ENCODE assay signal across 18 cellular contexts in genomic region chr2:120829633-120830025, GRCh38.
"Had no signal": no experiment of that assay in that cellular context is flagged by ENCODE, and none has a peak within 500 bp of the region (broad histone marks: within the 10 kb centered on the region; RNA-seq: fewer than 3 reads in every experiment).

No MANE protein-coding gene starts in this region.

- H3K4me3 Mint-ChIP-seq: immature natural killer cell; mesothelial cell of epicardium; nephron progenitor cell; stimulated activated naive B cell treated with anti-CD40 and anti-IgM and Interleukin-4, amounts not matched to agents 10 μg/mL and 1 μg/mL and 100 μg/mL, for 72 hours; stimulated activated naive CD8-positive, alpha-beta T cell treated with anti-CD3 and anti-CD28 coated beads, Interleukin-15, amount 100 ng/mL, for 72 hours had no signal

- H3K27me3 Mint-ChIP-seq: stimulated activated naive B cell treated with anti-CD40 and anti-IgM and Interleukin-4, amounts not matched to agents 10 μg/mL and 1 μg/mL and 100 μg/mL, for 72 hours; stimulated activated naive CD8-positive, alpha-beta T cell treated with anti-CD3 and anti-CD28 coated beads, Interleukin-15, amount 100 ng/mL, for 72 hours had no signal

- ATAC-seq: gastroesophageal sphincter; left colon; stimulated activated naive B cell treated with anti-CD40 and anti-IgM and Interleukin-4, amounts not matched to agents 10 μg/mL and 1 μg/mL and 100 μg/mL, for 72 hours had no signal

- DNase-seq: cerebellar nuclear complex; colonic mucosa; dermis blood vessel endothelial cell; esophagus squamous epithelium; foreskin fibroblast; glutamatergic neuron; immature natural killer cell; left colon; nephron progenitor cell; stimulated activated CD4-positive, alpha-beta T cell treated with anti-CD3 and anti-CD28 coated beads, Interleukin-15, amount 100 ng/mL, for 24 hours; stimulated activated CD4-positive, alpha-beta T cell treated with anti-CD3 and anti-CD28 coated beads, Interleukin-1b, Interleukin-23, amount 100 ng/mL, for 48 hours; stimulated activated CD4-positive, alpha-beta T cell treated with anti-CD3 and anti-CD28 coated beads, Interleukin-4, amount 100 ng/mL, for 24 hours; stimulated activated naive B cell treated with anti-CD40 and anti-IgM and Interleukin-4, amounts not matched to agents 10 μg/mL and 1 μg/mL and 100 μg/mL, for 72 hours; stimulated activated naive CD8-positive, alpha-beta T cell treated with anti-CD3 and anti-CD28 coated beads, Interleukin-15, amount 100 ng/mL, for 72 hours; testis had no signal

- H3K9me3 Mint-ChIP-seq: immature natural killer cell; mesothelial cell of epicardium; nephron progenitor cell; stimulated activated naive B cell treated with anti-CD40 and anti-IgM and Interleukin-4, amounts not matched to agents 10 μg/mL and 1 μg/mL and 100 μg/mL, for 72 hours; stimulated activated naive CD8-positive, alpha-beta T cell treated with anti-CD3 and anti-CD28 coated beads, Interleukin-15, amount 100 ng/mL, for 72 hours had no signal

- H3K36me3 ChIP-seq: colonic mucosa, esophagus squamous epithelium, gastroesophageal sphincter, tibial nerve had no signal

- H3K27me3 ChIP-seq: colonic mucosa, gastroesophageal sphincter, testis, tibial nerve had no signal

- H3K36me3 Mint-ChIP-seq: immature natural killer cell; stimulated activated naive B cell treated with anti-CD40 and anti-IgM and Interleukin-4, amounts not matched to agents 10 μg/mL and 1 μg/mL and 100 μg/mL, for 72 hours had no signal

- H3K27ac ChIP-seq: colonic mucosa, esophagus squamous epithelium, gastroesophageal sphincter, tibial nerve had no signal

- H3K9me3 ChIP-seq: colonic mucosa, esophagus squamous epithelium, gastroesophageal sphincter, testis, tibial nerve had no signal

- H3K4me3 ChIP-seq: colonic mucosa, esophagus squamous epithelium, gastroesophageal sphincter, testis, tibial nerve had no signal

- H3K4me1 Mint-ChIP-seq: immature natural killer cell; stimulated activated naive B cell treated with anti-CD40 and anti-IgM and Interleukin-4, amounts not matched to agents 10 μg/mL and 1 μg/mL and 100 μg/mL, for 72 hours; stimulated activated naive CD8-positive, alpha-beta T cell treated with anti-CD3 and anti-CD28 coated beads, Interleukin-15, amount 100 ng/mL, for 72 hours had no signal

- H3K4me1 ChIP-seq: colonic mucosa had no signal

- H3K27ac Mint-ChIP-seq: immature natural killer cell; mesothelial cell of epicardium; nephron progenitor cell; stimulated activated naive B cell treated with anti-CD40 and anti-IgM and Interleukin-4, amounts not matched to agents 10 μg/mL and 1 μg/mL and 100 μg/mL, for 72 hours; stimulated activated naive CD8-positive, alpha-beta T cell treated with anti-CD3 and anti-CD28 coated beads, Interleukin-15, amount 100 ng/mL, for 72 hours had no signal
